ENCODE assay signal across 10 cellular contexts in genomic region chr5:180330810-180331646, GRCh38. TPM values are rescaled to one million over a fixed set of nuclear protein-coding genes. Genes with fewer than 3 reads are reported as not detected.
DNase-seq lines count a peak whose midpoint lies in the region; ATAC-seq, FAIRE-seq and TF ChIP-seq lines count a peak whose summit lies in the region.
"Had no signal": no experiment of that assay in that cellular context is flagged by ENCODE, and none has a peak within 500 bp of the region (broad histone marks: within the 10 kb centered on the region; RNA-seq: fewer than 3 reads in every experiment).

No MANE protein-coding gene starts in this region.

- peak; percentile 93 for ATAC-seq in Right ventricle myocardium inferior
- no peak for ATAC-seq in naive thymus-derived CD4-positive, alpha-beta T cell

- no peak overlapping the region for H3K14ac ChIP-seq in H1 (ENCODE audit: insufficient read length)

- peak overlapping the region; percentile 49 to 62 for H3K4me2 ChIP-seq in H1 (ENCODE audit: insufficient read depth in 1 of 2, low read depth in 2 of 2, low read length in 2 of 2)

- peak overlapping the region; percentile 97 for H2BK5ac ChIP-seq in H1 (ENCODE audit: low read depth, low read length)

- H3K27ac ChIP-seq in H1 (ENCODE audit: low read depth, low read length), result peak overlapping the region; percentile 79
- H3K27ac ChIP-seq in mesodermal cell (ENCODE audit: low read depth, low read length, severe bottlenecking), result peak overlapping the region; percentile 100
- H3K27ac ChIP-seq in naive thymus-derived CD4-positive, alpha-beta T cell (ENCODE audit: low read depth, low read length), result no peak overlapping the region

- H3K9me3 Mint-ChIP-seq in naive thymus-derived CD4-positive, alpha-beta T cell, result peaks cover 0 to 1% (median 0%) of the 10 kb centered on the region in 11 donors
- H3K9me3 Mint-ChIP-seq: dendritic cell treated with granulocyte-macrophage colony-stimulating factor and Interleukin-4, amounts not matched to agents 40 ng/mL and 50 ng/mL, for 4 days; T-helper 1 cell treated with Interleukin-12 subunit alpha and Interleukin-12 subunit beta and Interleukin-4 antibody, amounts not matched to agents 30 μg/mL and 1 μg/mL, for 36 hours had no signal

- peak overlapping the region; percentile 97 for H2BK12ac ChIP-seq in H1 (ENCODE audit: low read depth, low read length)

- H2BK120ac ChIP-seq in H1 (replicated peaks; ENCODE audit: low read depth, low read length), result peak overlapping the region; percentile 63

- TF ChIP-seq CTCF in H1 (IDR thresholded peaks at IDR 0.05; ENCODE audit: control extremely low read depth in 1 of 3, insufficient read depth in 1 of 3, low read depth in 1 of 3, low read length in 3 of 3), result no peak

- H3K4me3 Mint-ChIP-seq in naive thymus-derived CD4-positive, alpha-beta T cell, result no peak overlapping the region
- H3K4me3 Mint-ChIP-seq: dendritic cell treated with granulocyte-macrophage colony-stimulating factor and Interleukin-4, amounts not matched to agents 40 ng/mL and 50 ng/mL, for 4 days; T-helper 1 cell treated with Interleukin-12 subunit alpha and Interleukin-12 subunit beta and Interleukin-4 antibody, amounts not matched to agents 30 μg/mL and 1 μg/mL, for 36 hours had no signal

- H2BK15ac ChIP-seq in H1 (ENCODE audit: low read length), result peak overlapping the region; percentile 83; the same call in 1 of the 2 replicates

- H3K36me3 ChIP-seq in H1 (ENCODE audit: control insufficient read depth in 2 of 4, insufficient read depth in 4 of 4, low read length in 3 of 4) (peaks cover 50 to 76% (median 64%) of the 10 kb centered on the region in 4 experiments), mesodermal cell (ENCODE audit: control insufficient read depth, insufficient read depth, low read length) (peaks cover 65% of the 10 kb centered on the region)
- H3K36me3 ChIP-seq in naive thymus-derived CD4-positive, alpha-beta T cell (ENCODE audit: control insufficient read depth in 2 of 3, insufficient read depth in 3 of 3, low read length in 3 of 3), result no peaks in the 10 kb centered on the region

- H2AK5ac ChIP-seq in H1 (ENCODE audit: low read depth, low read length), result peak overlapping the region; percentile 89

- H3K4me1 ChIP-seq in H1 (replicated peaks in 1 of 4; ENCODE audit: control insufficient read depth in 3 of 4, insufficient read depth in 4 of 4, low read length in 3 of 4) (peaks cover 12 to 16% (median 12%) of the 10 kb centered on the region in 4 experiments), mesodermal cell (ENCODE audit: control insufficient read depth, insufficient read depth, low read length, poor library complexity, severe bottlenecking) (peaks cover 29% of the 10 kb centered on the region)
- no peaks in the 10 kb centered on the region for H3K4me1 ChIP-seq in naive thymus-derived CD4-positive, alpha-beta T cell (ENCODE audit: control insufficient read depth in 2 of 2, insufficient read depth in 2 of 2, low read length in 2 of 2)

- peak overlapping the region; percentile 96 for H4K91ac ChIP-seq in H1 (replicated peaks; ENCODE audit: insufficient read length, low read length)

- POLR2A ChIA-PET in H1 (lab: Charles Lee; ENCODE audit: partially characterized antibody), result interaction anchor here (1.0 to 10.9 kb wide), 8 partner anchors 11 to 137 kb away, joined by 3 to 146 read pairs (median 4); no protein-coding TSS in a partner anchor
- POLR2A ChIA-PET in naive thymus-derived CD4-positive, alpha-beta T cell (lab: Charles Lee), result interaction anchor here (0.6 kb wide), 1 partner anchor 422 kb away, joined by 4 read pairs; no protein-coding TSS in a partner anchor

- DNase-seq in Right ventricle myocardium inferior (ENCODE audit: missing footprints) (no peak), cardiac septum (ENCODE audit: low spot score) (no peak), H1 (ENCODE audit: low read depth in 1 of 2, low spot score in 2 of 2) (no peak), COR-L47 (lab: John Stamatoyannopoulos, UW) (no peak), NCI-H526 treated with DMSO at 0.1 percent for 48 hours (lab: John Stamatoyannopoulos, UW) (no peak)
- no peak for DNase-seq in naive thymus-derived CD4-positive, alpha-beta T cell
- no peak for DNase-seq in stimulated activated CD4-positive, alpha-beta T cell treated with anti-CD3 and anti-CD28 coated beads, Interleukin-2, amount 100 ng/mL, for 48 hours

- H3K9ac ChIP-seq in H1 (replicated peaks in 1 of 4; ENCODE audit: extremely low read depth in 1 of 4, low read depth in 3 of 4, low read length in 3 of 4), result no peak overlapping the region; a peak in 2 of 7 replicates

- no peak for FAIRE-seq in H1 (lab: Jason Lieb, UNC)

- peak overlapping the region; percentile 97 for H3K18ac ChIP-seq in H1 (ENCODE audit: extremely low read depth, low read length)

- no peak overlapping the region for H2AFZ ChIP-seq in H1 (ENCODE audit: low read length)

- 84% methylated on average over 16 of the region's 16 CpGs; no CpG with 5 or more reads in 1 of the 2 experiments for WGBS in H1 (ENCODE audit: extremely low coverage in 1 of 2, insufficient coverage in 1 of 2, insufficient read length in 1 of 2, insufficient replicate concordance in 2 of 2, low coverage in 1 of 2, low lambda C conversion rate in 2 of 2, missing lambda C conversion rate in 1 of 2), 2 experiments
- WGBS in mesodermal cell (ENCODE audit: insufficient coverage in 2 of 2), 2 experiments, result 58 to 65% methylated on average over 13 to 15 of the region's 16 CpGs

- peaks cover 11 to 20% (median 16%) of the 10 kb centered on the region in 5 donors for H3K27me3 Mint-ChIP-seq in naive thymus-derived CD4-positive, alpha-beta T cell

- H3K4ac ChIP-seq in H1 (replicated peaks; ENCODE audit: insufficient read length, low read depth, low read length), result peak overlapping the region; percentile 2

- no peaks in the 10 kb centered on the region for H3K36me3 Mint-ChIP-seq in naive thymus-derived CD4-positive, alpha-beta T cell

- no peaks in the 10 kb centered on the region for H3K27me3 ChIP-seq in H1 (replicated peaks in 1 of 4; ENCODE audit: control insufficient read depth in 3 of 4, extremely low read depth in 1 of 4, insufficient read depth in 3 of 4, low read length in 3 of 4)
- H3K27me3 ChIP-seq in naive thymus-derived CD4-positive, alpha-beta T cell (ENCODE audit: control insufficient read depth in 2 of 2, insufficient read depth in 2 of 2, low read length in 2 of 2), result no peaks in the 10 kb centered on the region

- TF ChIP-seq EP300 in H1 (IDR thresholded peaks at IDR 0.05; ENCODE audit: borderline replicate concordance in 1 of 2, low read depth in 2 of 2, low read length in 2 of 2), result no peak

- no peaks in the 10 kb centered on the region for H3K23me2 ChIP-seq in H1 (ENCODE audit: low read depth, low read length)

- no peaks in the 10 kb centered on the region for H3K4me1 Mint-ChIP-seq in naive thymus-derived CD4-positive, alpha-beta T cell

- peak overlapping the region in 1 of 4 experiments; percentile 33; a peak in 1 of 8 replicates for H3K4me3 ChIP-seq in H1 (ENCODE audit: extremely low read depth in 1 of 4, insufficient read depth in 2 of 4, low read depth in 3 of 4, low read length in 4 of 4)
- no peak overlapping the region for H3K4me3 ChIP-seq in mesodermal cell (ENCODE audit: extremely low read depth, insufficient read depth, low read length, poor library complexity, severe bottlenecking)
- H3K4me3 ChIP-seq in naive thymus-derived CD4-positive, alpha-beta T cell (ENCODE audit: low read length), result no peak overlapping the region

- no peak for TF ChIP-seq RAD21 in H1 (IDR thresholded peaks at IDR 0.05 in 1 of 2, conservative IDR thresholded peaks at IDR 0.05 in 1 of 2; ENCODE audit: low read depth in 2 of 2, low read length in 2 of 2)

- peak overlapping the region; percentile 99; the same call in 1 of the 2 replicates for H2BK20ac ChIP-seq in H1 (ENCODE audit: low read length)

- H4K20me1 ChIP-seq in H1 (replicated peaks in 1 of 2; ENCODE audit: control insufficient read depth in 1 of 2, insufficient read depth in 2 of 2, low read length in 2 of 2), result peaks cover 0 to 9% of the 10 kb centered on the region in 2 experiments

- H3K23ac ChIP-seq in H1 (ENCODE audit: insufficient read length), result no peak overlapping the region

- no peaks in the 10 kb centered on the region for H3K79me2 ChIP-seq in H1 (ENCODE audit: control insufficient read depth in 1 of 2, insufficient read depth in 2 of 2, low read length in 2 of 2)

- no peak overlapping the region for H3K27ac Mint-ChIP-seq in naive thymus-derived CD4-positive, alpha-beta T cell
- H3K27ac Mint-ChIP-seq: dendritic cell treated with granulocyte-macrophage colony-stimulating factor and Interleukin-4, amounts not matched to agents 40 ng/mL and 50 ng/mL, for 4 days; T-helper 1 cell treated with Interleukin-12 subunit alpha and Interleukin-12 subunit beta and Interleukin-4 antibody, amounts not matched to agents 30 μg/mL and 1 μg/mL, for 36 hours had no signal

- H3K56ac ChIP-seq in H1 (replicated peaks; ENCODE audit: insufficient read length, low read depth, low read length), result peak overlapping the region; percentile 3

- intact Hi-C loops in Right ventricle myocardium inferior (cut with DNase I) (no loop called here), cardiac septum (cut with DNase I) (no loop called here)
- intact Hi-C loops in naive thymus-derived CD4-positive, alpha-beta T cell (cut with micrococcal nuclease), result no loop called here

- no peak overlapping the region for H4K8ac ChIP-seq in H1 (ENCODE audit: extremely low read depth, insufficient read depth, low read length)

- H3K9me3 ChIP-seq in H1 (ENCODE audit: insufficient read depth in 2 of 2, low read depth in 1 of 2, low read length in 1 of 2) (no peaks in the 10 kb centered on the region), mesodermal cell (ENCODE audit: control insufficient read depth, low read length) (no peaks in the 10 kb centered on the region)
- H3K9me3 ChIP-seq in naive thymus-derived CD4-positive, alpha-beta T cell (ENCODE audit: control insufficient read depth in 2 of 3, low read length in 3 of 3), result no peaks in the 10 kb centered on the region

- no peak; a peak in 1 of 3 replicates for TF ChIP-seq POLR2A in H1 (IDR thresholded peaks at IDR 0.05; ENCODE audit: control extremely low read depth in 1 of 2, low read depth in 2 of 2, low read length in 2 of 2)

- H4K5ac ChIP-seq in H1 (ENCODE audit: insufficient read length, low read depth, low read length), result peak overlapping the region; percentile 71

- no peaks in the 10 kb centered on the region; the same call in 1 of the 2 replicates for H3K79me1 ChIP-seq in H1 (ENCODE audit: low read depth, low read length)

- CTCF ChIA-PET in H1 (lab: Charles Lee; ENCODE audit: partially characterized antibody), result interaction anchor here (0.6 to 14.0 kb wide), 12 partner anchors 10 to 199 kb away, joined by 3 to 192 read pairs (median 6); no protein-coding TSS in a partner anchor
- CTCF ChIA-PET in naive thymus-derived CD4-positive, alpha-beta T cell (lab: Charles Lee), result no interaction called here

RNA-seq across cellular contexts. Expression of gene GFPT2, which starts 22.1 kb away (rescaled TPM):
- 15.3 TPM for total RNA-seq in Right ventricle myocardium inferior
- 12.9 TPM for total RNA-seq in cardiac septum
- 141 and 143 TPM in 2 replicates for total RNA-seq in H1 (2021; fragmentation: NEBNext Ultra II Directional; extraction: Animal tissue kit (Norgen Biotek cat#: 25700))
- 83.7 and 90.0 TPM in 2 replicates for polyA plus RNA-seq in H1 (2011; rRNA removed)
- 101 TPM for polyA plus RNA-seq in H1 (2011; cell fraction: cytosol; rRNA removed)
- 136 TPM for polyA plus RNA-seq in H1 (2011; cell fraction: nucleus; rRNA removed)
- polyA plus RNA-seq in H1 (2012, experiment 1 of 2), result 78.6 to 104 TPM (median 83.3 TPM) in 4 replicates
- 47.5 TPM for polyA plus RNA-seq in H1 (2012, experiment 2 of 2)
- polyA plus RNA-seq in H1 (2013, experiment 1 of 2), result 73.7 TPM
- 66.5 TPM for polyA plus RNA-seq in H1 (2013, experiment 2 of 2)
- polyA minus RNA-seq in H1 (2011; rRNA and poly(A)+ RNA removed), result 118 and 127 TPM in 2 replicates
- polyA minus RNA-seq in H1 (2011; cell fraction: cytosol; rRNA and poly(A)+ RNA removed), result 56.6 TPM
- polyA minus RNA-seq in H1 (2011; cell fraction: nucleus; rRNA and poly(A)+ RNA removed), result 80.8 TPM
- polyA plus RNA-seq in mesodermal cell (2013, experiment 1 of 2), result 66.0 TPM
- 64.2 TPM for polyA plus RNA-seq in mesodermal cell (2013, experiment 2 of 2)
- under 1 TPM in 2 of 5 experiments, not detected in 3; 0.16 to 0.81 TPM for total RNA-seq in naive thymus-derived CD4-positive, alpha-beta T cell
- not detected for polyA plus RNA-seq in naive thymus-derived CD4-positive, alpha-beta T cell

RNA-seq across cellular contexts. Expression of gene MAPK9, which starts 39.1 kb away (rescaled TPM):
- total RNA-seq in Right ventricle myocardium inferior, result 41.7 TPM
- 37.5 TPM for total RNA-seq in cardiac septum
- 37.9 and 43.7 TPM in 2 replicates for total RNA-seq in H1 (2021; fragmentation: NEBNext Ultra II Directional; extraction: Animal tissue kit (Norgen Biotek cat#: 25700))
- 18.3 and 22.3 TPM in 2 replicates for polyA plus RNA-seq in H1 (2011; rRNA removed)
- polyA plus RNA-seq in H1 (2011; cell fraction: cytosol; rRNA removed), result 27.1 TPM
- polyA plus RNA-seq in H1 (2011; cell fraction: nucleus; rRNA removed), result 16.9 TPM
- 20.5 to 30.0 TPM (median 24.3 TPM) in 4 replicates for polyA plus RNA-seq in H1 (2012, experiment 1 of 2)
- 2.9 TPM for polyA plus RNA-seq in H1 (2012, experiment 2 of 2)
- polyA plus RNA-seq in H1 (2013, experiment 1 of 2), result 21.8 TPM
- polyA plus RNA-seq in H1 (2013, experiment 2 of 2), result 22.3 TPM
- 47.8 and 64.8 TPM in 2 replicates for polyA minus RNA-seq in H1 (2011; rRNA and poly(A)+ RNA removed)
- 17.2 TPM for polyA minus RNA-seq in H1 (2011; cell fraction: cytosol; rRNA and poly(A)+ RNA removed)
- polyA minus RNA-seq in H1 (2011; cell fraction: nucleus; rRNA and poly(A)+ RNA removed), result 28.5 TPM
- 37.0 TPM for polyA plus RNA-seq in mesodermal cell (2013, experiment 1 of 2)
- polyA plus RNA-seq in mesodermal cell (2013, experiment 2 of 2), result 37.8 TPM
- 10 to 100 TPM; 25.7 to 41.4 (median 31.2) TPM for total RNA-seq in naive thymus-derived CD4-positive, alpha-beta T cell
- 10 to 100 TPM; 14.7 to 18.0 TPM for polyA plus RNA-seq in naive thymus-derived CD4-positive, alpha-beta T cell
